33 cellular contexts compared by ENCODE assay signal in the genomic region with DNA sequence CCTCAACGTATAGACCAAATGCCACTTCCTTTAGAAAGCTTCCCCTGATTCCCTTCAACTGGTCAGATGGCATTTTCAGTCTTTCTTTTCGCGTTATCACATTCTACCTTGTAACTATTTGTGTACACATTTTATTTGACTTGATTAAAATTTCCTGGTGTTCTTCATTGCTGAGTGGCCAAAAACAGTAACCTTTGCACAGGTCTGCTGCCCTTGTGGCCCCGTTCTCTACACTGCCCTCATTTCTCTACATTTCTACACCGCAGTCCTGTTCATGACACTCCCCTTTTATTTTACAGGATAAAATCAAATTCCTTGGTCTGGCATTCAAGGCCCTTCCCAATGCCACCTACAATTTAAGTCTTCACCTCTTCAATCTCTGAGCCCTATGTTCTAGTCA.
DNase-seq lines count a peak whose midpoint lies in the region; ATAC-seq, FAIRE-seq and TF ChIP-seq lines count a peak whose summit lies in the region.
"Had no signal": no experiment of that assay in that cellular context is flagged by ENCODE, and none has a peak within 500 bp of the region (broad histone marks: within the 10 kb centered on the region; RNA-seq: fewer than 3 reads in every experiment).

No MANE protein-coding gene starts in this region.

- TF ChIP-seq RAD21 in liver (IDR thresholded peaks at IDR 0.05) = peak; percentile 55 to 60
- no peak for TF ChIP-seq RAD21 in HepG2 (CRISPR knock-in tag; IDR thresholded peaks at IDR 0.05)

- DNase-seq in HepG2 (ENCODE audit: low spot score) (no peak), left lobe of liver (ENCODE audit: low spot score) (peak; percentile 73), right lobe of liver (peak in 2 of 3 donors; percentile 54 to 64), brain microvascular endothelial cell (no peak)
- DNase-seq: 8988T; ACHN; AML-193; BE2C; C1 segment of cervical spinal cord; Caco-2; Calu3; CD4-positive, alpha-beta memory T cell; CD4-positive, alpha-beta T cell; CD4-positive, CD25-positive, alpha-beta regulatory T cell; CD8-positive, alpha-beta memory T cell; CD8-positive, alpha-beta T cell; COR-L47; DMS 273 treated with DMSO at 0.1 percent for 48 hours; DMS153; DMS53; DMS79; DMS79 treated with DMSO at 0.1 percent for 48 hours; DND-41; EL had no signal

- WGBS in liver = 38% methylated on average over 5 of the region's 5 CpGs
- 25% methylated on average over 5 of the region's 5 CpGs for WGBS in HepG2 (ENCODE audit: low lambda C conversion rate)
- 20% methylated on average over 5 of the region's 5 CpGs for WGBS in right lobe of liver (ENCODE audit: insufficient coverage, low coverage, low lambda C conversion rate, missing lambda C conversion rate)

- TF ChIP-seq POLR2A in HepG2 (IDR thresholded peaks at IDR 0.05; ENCODE audit: insufficient read depth in 1 of 2, low read depth in 2 of 2, low read length in 2 of 2) (no peak), right lobe of liver (IDR thresholded peaks at IDR 0.05) (no peak)

- H3K79me2 ChIP-seq in HepG2 (ENCODE audit: insufficient read depth, low read length) = no peaks in the 10 kb centered on the region

- no TSS peak for BruUV-seq in HepG2 (replicated peaks; lab: Mats Ljungman, UMichigan)

- no peaks in the 10 kb centered on the region for H4K20me1 ChIP-seq in HepG2 (ENCODE audit: insufficient read depth, low read length)
- H4K20me1 ChIP-seq: BLaER1; BLaER1 treated with 17β-estradiol and CSF1 and Interleukin-3, amounts not matched to agents 10 nM and 100 nM had no signal

- TF ChIP-seq CTCF in liver (IDR thresholded peaks at IDR 0.05; ENCODE audit: low read depth, low read length, missing input control) = no peak
- TF ChIP-seq CTCF in HepG2 (CRISPR knock-in tag; IDR thresholded peaks at IDR 0.05) = no peak
- TF ChIP-seq CTCF in right lobe of liver (IDR thresholded peaks at IDR 0.05) = no peak
- TF ChIP-seq CTCF in brain microvascular endothelial cell (IDR thresholded peaks at IDR 0.05; ENCODE audit: low read depth, low read length, missing control alignments) = no peak

- POLR2A ChIA-PET in HepG2 (lab: Yijun Ruan, JAX) = no interaction called here

- H3K27me3 ChIP-seq in liver (ENCODE audit: control insufficient read depth in 4 of 4, insufficient read depth in 4 of 4, low read length in 3 of 4) = no peaks in the 10 kb centered on the region
- H3K27me3 ChIP-seq in HepG2 (ENCODE audit: control insufficient read depth in 1 of 2, insufficient read depth in 2 of 2, low read length in 2 of 2) = no peaks in the 10 kb centered on the region
- H3K27me3 ChIP-seq in right lobe of liver = no peaks in the 10 kb centered on the region
- H3K27me3 ChIP-seq in brain microvascular endothelial cell (replicated peaks) = no peaks in the 10 kb centered on the region
- H3K27me3 ChIP-seq: BE2C; BLaER1; BLaER1 treated with 17β-estradiol and CSF1 and Interleukin-3, amounts not matched to agents 10 nM and 100 nM had no signal

- H3K4me1 ChIP-seq in liver (ENCODE audit: control insufficient read depth in 4 of 4, insufficient read depth in 4 of 4, low read length in 3 of 4) (peaks cover 3 to 36% (median 20%) of the 10 kb centered on the region in 4 donors), HepG2 (ENCODE audit: insufficient read depth, low read length) (no peaks in the 10 kb centered on the region), right lobe of liver (peaks cover 0 to 32% (median 7%) of the 10 kb centered on the region in 4 donors)
- H3K4me1 ChIP-seq: A549; BE2C; BLaER1 treated with 17β-estradiol and CSF1 and Interleukin-3, amounts not matched to agents 10 nM and 100 nM; Caco-2 had no signal

- in situ Hi-C loops in HepG2 (cut with HindIII; ENCODE audit: extremely low pct_ligation_motif_present, low pct_unique_long_range_greater_than_20kb) (no loop called here), brain microvascular endothelial cell (cut with HindIII; ENCODE audit: low pct_ligation_motif_present, low sequenced_read_pairs) (no loop called here)

- FAIRE-seq in HepG2 (lab: Jason Lieb, UNC) = no peak
- FAIRE-seq: A204.1, A549, D721Med had no signal

- H3K4me3 ChIP-seq in liver (ENCODE audit: low read depth in 1 of 3, low read length in 3 of 3) (peak overlapping the region; percentile 22 to 50 (median 35)), HepG2 (replicated peaks in 1 of 3; ENCODE audit: insufficient read depth in 1 of 3, low read depth in 2 of 3, low read length in 3 of 3) (no peak overlapping the region), right lobe of liver (peak overlapping the region; percentile 5 to 36 (median 15)), brain microvascular endothelial cell (ENCODE audit: low read depth, low read length) (no peak overlapping the region)
- H3K4me3 ChIP-seq: A549; BLaER1; BLaER1 treated with 17β-estradiol and CSF1 and Interleukin-3, amounts not matched to agents 10 nM and 100 nM had no signal

- H3K27ac ChIP-seq in liver (ENCODE audit: low read depth in 1 of 2, low read length in 2 of 2) = peak overlapping the region; percentile 39 to 90
- H3K27ac ChIP-seq in HepG2 (ENCODE audit: extremely low read length, insufficient read depth, low read length) = no peak overlapping the region
- H3K27ac ChIP-seq in right lobe of liver = peak overlapping the region in 2 of 3 donors; percentile 68 to 86
- H3K27ac ChIP-seq in brain microvascular endothelial cell = no peak overlapping the region
- H3K27ac ChIP-seq: 22Rv1; A549; BLaER1; BLaER1 treated with 17β-estradiol and CSF1 and Interleukin-3, amounts not matched to agents 10 nM and 100 nM; C4-2B had no signal

- intact Hi-C loops in HepG2 (cut with micrococcal nuclease; ENCODE audit: unreplicated experiment) (no loop called here), right lobe of liver (cut with DNase I) (no loop called here)

- peak overlapping the region in 1 of 2 donors; percentile 19 for H3K9ac ChIP-seq in liver (ENCODE audit: low read depth in 1 of 2, low read length in 2 of 2)
- H3K9ac ChIP-seq in HepG2 (ENCODE audit: insufficient read depth, low read depth, low read length) = no peak overlapping the region
- H3K9ac ChIP-seq: BLaER1; BLaER1 treated with 17β-estradiol and CSF1 and Interleukin-3, amounts not matched to agents 10 nM and 100 nM had no signal

- CTCF ChIA-PET in HepG2 (lab: Yijun Ruan, JAX; ENCODE audit: low intra/inter-chr PET ratio, low total read pairs) = no interaction called here

- H3K36me3 ChIP-seq in liver (ENCODE audit: control insufficient read depth in 4 of 4, insufficient read depth in 3 of 4, low read depth in 1 of 4, low read length in 3 of 4) = no peaks in the 10 kb centered on the region
- H3K36me3 ChIP-seq in HepG2 (replicated peaks in 1 of 2; ENCODE audit: control insufficient read depth in 1 of 2, insufficient read depth in 2 of 2, low read length in 2 of 2) = no peaks in the 10 kb centered on the region
- H3K36me3 ChIP-seq in right lobe of liver = no peaks in the 10 kb centered on the region
- no peaks in the 10 kb centered on the region for H3K36me3 ChIP-seq in brain microvascular endothelial cell (replicated peaks)
- H3K36me3 ChIP-seq: BE2C; BLaER1; BLaER1 treated with 17β-estradiol and CSF1 and Interleukin-3, amounts not matched to agents 10 nM and 100 nM had no signal

- TF ChIP-seq EP300 in HepG2 (IDR thresholded peaks at IDR 0.05; ENCODE audit: low read depth in 2 of 2, low read length in 2 of 2) (no peak), HepG2 (CRISPR knock-in tag; IDR thresholded peaks at IDR 0.05; ENCODE audit: borderline replicate concordance) (no peak)

- ATAC-seq in HepG2 (no peak), left lobe of liver (peak; percentile 69), right lobe of liver (peak; percentile 69 to 85 (median 74)), GM18519 (IDR thresholded peaks at IDR 0.05; ENCODE audit: low FRiP score, unreplicated experiment) (no peak)
- ATAC-seq: A549; CD8-positive, alpha-beta T cell had no signal

- H3K9me3 ChIP-seq in liver (ENCODE audit: control insufficient read depth in 4 of 4, low read length in 3 of 4) = no peaks in the 10 kb centered on the region
- no peaks in the 10 kb centered on the region for H3K9me3 ChIP-seq in HepG2 (ENCODE audit: low read length)
- no peaks in the 10 kb centered on the region for H3K9me3 ChIP-seq in right lobe of liver
- H3K9me3 ChIP-seq: A549, BE2C, Caco-2 had no signal

- H2AFZ ChIP-seq in HepG2 (ENCODE audit: low read length) = no peak overlapping the region

- no peak overlapping the region for H3K4me2 ChIP-seq in HepG2 (ENCODE audit: low read depth, low read length)
- H3K4me2 ChIP-seq: A549; BLaER1; BLaER1 treated with 17β-estradiol and CSF1 and Interleukin-3, amounts not matched to agents 10 nM and 100 nM had no signal

TF ChIP-seq in liver, 16 proteins besides CTCF, POLR2A, EP300 and RAD21 (continues in another document):
- TF ChIP-seq, protein P1, sequence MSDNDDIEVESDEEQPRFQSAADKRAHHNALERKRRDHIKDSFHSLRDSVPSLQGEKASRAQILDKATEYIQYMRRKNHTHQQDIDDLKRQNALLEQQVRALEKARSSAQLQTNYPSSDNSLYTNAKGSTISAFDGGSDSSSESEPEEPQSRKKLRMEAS (IDR thresholded peaks at IDR 0.05) = peak; percentile 75
- TF ChIP-seq HNF4A (conservative IDR thresholded peaks at IDR 0.05) (peak; percentile 99 to 100), GABPA (IDR thresholded peaks at IDR 0.05 in 1 of 2, conservative IDR thresholded peaks at IDR 0.05 in 1 of 2) (peak in 1 of 2 donors; percentile 23), HNF4G (IDR thresholded peaks at IDR 0.05) (peak; percentile 95), TAF1 (conservative IDR thresholded peaks at IDR 0.05) (peak; percentile 28), NR2F2 (IDR thresholded peaks at IDR 0.05) (peak; percentile 40), JUND (IDR thresholded peaks at IDR 0.05) (peak in 1 of 2 donors; percentile 53)
- TF ChIP-seq, protein P2, sequence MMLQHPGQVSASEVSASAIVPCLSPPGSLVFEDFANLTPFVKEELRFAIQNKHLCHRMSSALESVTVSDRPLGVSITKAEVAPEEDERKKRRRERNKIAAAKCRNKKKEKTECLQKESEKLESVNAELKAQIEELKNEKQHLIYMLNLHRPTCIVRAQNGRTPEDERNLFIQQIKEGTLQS (IDR thresholded peaks at IDR 0.05) = no peak

TF ChIP-seq in HepG2, 621 proteins besides CTCF, POLR2A, EP300 and RAD21:
- TF ChIP-seq ZNF547 (CRISPR knock-in tag; IDR thresholded peaks at IDR 0.05) (no peak), ZNF121 (CRISPR knock-in tag; IDR thresholded peaks at IDR 0.05) (no peak), SP140L (CRISPR knock-in tag; IDR thresholded peaks at IDR 0.05; ENCODE audit: borderline replicate concordance) (no peak), ZNF496 (CRISPR knock-in tag; IDR thresholded peaks at IDR 0.05; ENCODE audit: insufficient replicate concordance) (no peak), CENPT (CRISPR knock-in tag; IDR thresholded peaks at IDR 0.05; ENCODE audit: low read depth) (no peak), TRIM24 (CRISPR knock-in tag; IDR thresholded peaks at IDR 0.05) (no peak)
TF ChIP-seq in HepG2: peak in this region for 0.

Comparison
In these comparisons a context has a peak if more than half of its experiments do, and no peak if none do; other contexts are left out.
1. H3K27ac ChIP-seq: peak in liver (2 of 2) and right lobe of liver (2 of 3); none in HepG2 (single experiment) and brain microvascular endothelial cell (single experiment).
2. H3K4me3 ChIP-seq: peak in liver (3 of 3) and right lobe of liver (3 of 3); none in HepG2 (0 of 3) and brain microvascular endothelial cell (single experiment).
3. ATAC-seq: peak in left lobe of liver (single experiment) and right lobe of liver (4 of 4); none in HepG2 (single experiment) and GM18519 (single experiment).
4. DNase-seq: peak in left lobe of liver (single experiment) and right lobe of liver (2 of 3); none in HepG2 (single experiment) and brain microvascular endothelial cell (single experiment).